In genomic region chr20:53748821-53749402, GRCh38 we compare ENCODE assay signal across 11 cellular contexts.
A peak's percentile ranks its signal among the peaks of the same experiment; 100 is the strongest.
DNase-seq lines count a peak whose midpoint lies in the region; ATAC-seq, FAIRE-seq and TF ChIP-seq lines count a peak whose summit lies in the region.
"Had no signal": no experiment of that assay in that cellular context is flagged by ENCODE, and none has a peak within 500 bp of the region (broad histone marks: within the 10 kb centered on the region; RNA-seq: fewer than 3 reads in every experiment).

No MANE protein-coding gene starts in this region.

- in situ Hi-C loops in GM12878 (cut with MboI) = loop anchor here (25.0 kb wide), 1 partner anchor 1562 kb away; the partner anchor contains the start of gene ZFP64

- TF ChIP-seq CTCF in GM12878 (IDR thresholded peaks at IDR 0.05 in 2 of 3, conservative IDR thresholded peaks at IDR 0.05 in 1 of 3; ENCODE audit: control insufficient read depth in 2 of 3, extremely low read depth in 1 of 3, insufficient read depth in 1 of 3, low read depth in 3 of 3, low read length in 3 of 3) = no peak
- TF ChIP-seq CTCF in nephron (IDR thresholded peaks at IDR 0.05; ENCODE audit: unreplicated experiment in 3 of 3) = no peak

- H3K36me3 Mint-ChIP-seq in nephron (ENCODE audit: low read depth) = no peaks in the 10 kb centered on the region

- CTCF ChIA-PET in GM12878 (lab: Yijun Ruan, JAX) = interaction anchor here (0.6 to 4.4 kb wide), 11 partner anchors 11 to 190 kb away, joined by 3 to 47 read pairs (median 3); no protein-coding TSS in a partner anchor

- intact Hi-C loops in GM12878 (cut with micrococcal nuclease; ENCODE audit: unreplicated experiment) = no loop called here

- H3K4me1 Mint-ChIP-seq in nephron = peaks cover 49% of the 10 kb centered on the region

- H3K4me3 ChIP-seq in GM12878 = no peak overlapping the region
- H3K4me3 ChIP-seq: coronary artery had no signal

- SMC1A ChIA-PET in GM12878 (lab: Charles Lee; ENCODE audit: uncharacterized antibody, unreplicated experiment) = interaction anchor here (0.6 to 12.5 kb wide), 29 partner anchors 13 to 191 kb away, joined by 3 to 290 read pairs (median 4); no protein-coding TSS in a partner anchor

- RAD21 ChIA-PET in GM12878 (lab: Charles Lee; ENCODE audit: unreplicated experiment) = interaction anchor here (0.6 to 4.4 kb wide), 27 partner anchors 9 to 192 kb away, joined by 3 to 37 read pairs (median 5); no protein-coding TSS in a partner anchor

- H3K27me3 Mint-ChIP-seq in nephron (ENCODE audit: low read depth) = no peaks in the 10 kb centered on the region

- H3K4me1 ChIP-seq in GM12878 (ENCODE audit: control insufficient read depth, insufficient read depth, low read length) = peaks cover 52% of the 10 kb centered on the region

- TF ChIP-seq EP300 in GM12878 (IDR thresholded peaks at IDR 0.05; ENCODE audit: borderline replicate concordance in 1 of 2, control insufficient read depth in 1 of 2, low read depth in 2 of 2, low read length in 2 of 2) = no peak

- POLR2A ChIA-PET in GM12878 (lab: Charles Lee) = interaction anchor here (0.8 to 4.2 kb wide), 5 partner anchors 11 to 117 kb away, joined by 3 to 49 read pairs (median 4); no protein-coding TSS in a partner anchor

- peak overlapping the region; percentile 99 for H3K27ac ChIP-seq in GM12878 (ENCODE audit: control insufficient read depth, insufficient read depth)
- H3K27ac ChIP-seq: coronary artery had no signal

- H3K27ac Mint-ChIP-seq in nephron = peak overlapping the region; percentile 41 to 66 (median 42)

- H3K9ac ChIP-seq in GM12878 (ENCODE audit: control insufficient read depth, insufficient read depth, low read length) = no peak overlapping the region

- no peaks in the 10 kb centered on the region for H3K27me3 ChIP-seq in GM12878 (replicated peaks in 1 of 2; ENCODE audit: control insufficient read depth in 2 of 2, insufficient read depth in 2 of 2, low read length in 1 of 2)

- H2AFZ ChIP-seq in GM12878 (ENCODE audit: control insufficient read depth, low read depth, low read length) = peak overlapping the region; percentile 48

- no peaks in the 10 kb centered on the region for H3K79me2 ChIP-seq in GM12878 (ENCODE audit: control insufficient read depth, insufficient read depth, low read length)

- H4K20me1 ChIP-seq in GM12878 (ENCODE audit: control insufficient read depth, insufficient read depth) = no peaks in the 10 kb centered on the region

- peak; percentile 7 for FAIRE-seq in GM12878 (lab: Jason Lieb, UNC)

- BruUV-seq in GM12878 (replicated peaks; lab: Mats Ljungman, UMichigan) = no TSS peak

- TF ChIP-seq RAD21 in GM12878 (IDR thresholded peaks at IDR 0.05; ENCODE audit: insufficient read depth, low read depth, low read length) = no peak

- H3K4me2 ChIP-seq in GM12878 (ENCODE audit: control insufficient read depth, insufficient read depth) = no peak overlapping the region; the same call in 1 of the 2 replicates

- WGBS in GM12878 (ENCODE audit: insufficient coverage, insufficient replicate concordance, low lambda C conversion rate, missing lambda C conversion rate) = 58% methylated on average over 5 of the region's 5 CpGs

- H3K9me3 ChIP-seq in GM12878 (replicated peaks; ENCODE audit: control insufficient read depth, insufficient read depth, low read length) = no peaks in the 10 kb centered on the region; the same call in 2 of the 3 replicates

- no peaks in the 10 kb centered on the region for H3K36me3 ChIP-seq in GM12878 (ENCODE audit: control insufficient read depth in 2 of 2, insufficient read depth in 2 of 2, low read length in 1 of 2)

- TF ChIP-seq POLR2A in GM12878 (IDR thresholded peaks at IDR 0.05; ENCODE audit: low read depth, low read length) = no peak

- peak; percentile 79 for DNase-seq in EL
- DNase-seq in NCI-H2227 treated with DMSO at 0.1 percent for 48 hours (lab: John Stamatoyannopoulos, UW) = peak; percentile 55
- DNase-seq in GM12878 (ENCODE audit: low read depth, low spot score) = no peak
- DNase-seq in COLO829 (ENCODE audit: low spot score) = no peak
- no peak for DNase-seq in left lobe of liver (ENCODE audit: low spot score)
- DNase-seq: activated CD4-positive, CD25-positive, alpha-beta regulatory T cell; NCI-H345 had no signal

- H3K9me3 Mint-ChIP-seq in nephron = no peaks in the 10 kb centered on the region

- peak; percentile 47 for ATAC-seq in GM12878
- ATAC-seq in HG02840 (IDR thresholded peaks at IDR 0.05; ENCODE audit: low FRiP score, unreplicated experiment) = no peak
- no peak for ATAC-seq in left lobe of liver
- ATAC-seq in GM19023 (IDR thresholded peaks at IDR 0.05; ENCODE audit: unreplicated experiment) = no peak

- H3K4me3 Mint-ChIP-seq in nephron = no peak overlapping the region

TF ChIP-seq in GM12878, 131 proteins besides CTCF, POLR2A, EP300 and RAD21 (continues in another document):
- TF ChIP-seq TCF3 (IDR thresholded peaks at IDR 0.05; ENCODE audit: borderline replicate concordance, insufficient read depth, low read depth, low read length) (0 out of 2 replicates have a peak, but pooled peaks have one; percentile 41), CEBPB (IDR thresholded peaks at IDR 0.05; ENCODE audit: borderline replicate concordance in 1 of 2, low read depth in 2 of 2, low read length in 2 of 2) (0 out of 4 replicates have a peak, but pooled peaks of 1 of the 2 experiments have one; percentile 1), CHD1 (IDR thresholded peaks at IDR 0.05; ENCODE audit: low read depth, low read length) (no peak), SRF (IDR thresholded peaks at IDR 0.05; ENCODE audit: low read depth in 2 of 2, low read length in 2 of 2) (no peak), IKZF2 (IDR thresholded peaks at IDR 0.05) (0 out of 4 replicates have a peak, but pooled peaks of 1 of the 2 experiments have one; percentile 23), HSF1 (IDR thresholded peaks at IDR 0.05; ENCODE audit: low read depth, low read length) (no peak), PAX8 (IDR thresholded peaks at IDR 0.05) (no peak), ZNF592 (IDR thresholded peaks at IDR 0.05) (0 out of 2 replicates have a peak, but pooled peaks have one; percentile 15), RFX5 (IDR thresholded peaks at IDR 0.05; ENCODE audit: low read depth, low read length) (peak; percentile 63; the same call in 1 of the 2 replicates), NBN (IDR thresholded peaks at IDR 0.05) (peak; percentile 80; the same call in 1 of the 2 replicates), MAX (IDR thresholded peaks at IDR 0.05; ENCODE audit: low read depth, low read length) (no peak), ETV6 (conservative IDR thresholded peaks at IDR 0.05 in 1 of 2, IDR thresholded peaks at IDR 0.05 in 1 of 2; ENCODE audit: borderline replicate concordance in 1 of 2, low read depth in 1 of 2) (peak in 1 of 2 experiments; percentile 17; a peak in 1 of 4 replicates), BACH1 (IDR thresholded peaks at IDR 0.05; ENCODE audit: borderline replicate concordance) (no peak)
- TF ChIP-seq, protein P1, sequence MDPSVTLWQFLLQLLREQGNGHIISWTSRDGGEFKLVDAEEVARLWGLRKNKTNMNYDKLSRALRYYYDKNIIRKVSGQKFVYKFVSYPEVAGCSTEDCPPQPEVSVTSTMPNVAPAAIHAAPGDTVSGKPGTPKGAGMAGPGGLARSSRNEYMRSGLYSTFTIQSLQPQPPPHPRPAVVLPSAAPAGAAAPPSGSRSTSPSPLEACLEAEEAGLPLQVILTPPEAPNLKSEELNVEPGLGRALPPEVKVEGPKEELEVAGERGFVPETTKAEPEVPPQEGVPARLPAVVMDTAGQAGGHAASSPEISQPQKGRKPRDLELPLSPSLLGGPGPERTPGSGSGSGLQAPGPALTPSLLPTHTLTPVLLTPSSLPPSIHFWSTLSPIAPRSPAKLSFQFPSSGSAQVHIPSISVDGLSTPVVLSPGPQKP (IDR thresholded peaks at IDR 0.05; ENCODE audit: low read depth, low read length) = no peak

Comparison
In these comparisons a context has a peak if more than half of its experiments do, and no peak if none do; other contexts are left out.
1. DNase-seq: peak in EL (single experiment) and NCI-H2227 treated with DMSO at 0.1 percent for 48 hours (single experiment); none in GM12878 (single experiment), COLO829 (single experiment) and left lobe of liver (single experiment).